ENCODE assay signal across 20 cellular contexts in the genomic region with DNA sequence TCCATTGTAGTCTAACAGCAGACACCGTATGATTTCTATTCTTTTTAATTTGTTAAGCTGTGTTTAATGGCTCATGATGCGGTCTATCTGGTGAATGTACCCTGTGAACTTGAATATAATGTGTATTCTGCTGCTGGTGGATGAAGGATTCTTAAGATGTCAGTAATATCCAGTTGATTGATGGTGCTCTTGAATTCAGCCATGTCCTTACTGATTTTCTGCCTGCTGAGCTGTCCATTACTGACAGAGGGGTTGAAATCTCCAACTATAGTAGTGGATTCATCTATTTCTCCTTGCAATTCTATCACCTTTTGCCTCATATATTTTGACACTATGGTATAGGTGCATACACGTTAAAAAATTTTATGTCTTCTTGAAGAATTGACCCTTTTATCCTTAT.
"Had no signal": no experiment of that assay in that cellular context is flagged by ENCODE, and none has a peak within 500 bp of the region (broad histone marks: within the 10 kb centered on the region; RNA-seq: fewer than 3 reads in every experiment).

No MANE protein-coding gene starts in this region.

- H3K36me3 Mint-ChIP-seq: IgD-negative memory B cell had no signal

- H3K27ac Mint-ChIP-seq: IgD-negative memory B cell had no signal

- H3K27ac ChIP-seq: HL-60, KMS-11, SJSA1 had no signal

- H3K4me3 Mint-ChIP-seq: IgD-negative memory B cell had no signal

- DNase-seq: Kasumi-1, MM.1S, NCI-H1092 treated with DMSO at 0.1 percent for 48 hours, NCI-H146, NCI-H1694 treated with DMSO at 0.1 percent for 48 hours, NCI-H2029 treated with DMSO at 0.1 percent for 48 hours, NCI-H2171, NCI-H524, NCI-H526 treated with DMSO at 0.1 percent for 48 hours, Right ventricle myocardium superior, RPMI8226, SIG-M5, SK-N-SH, T-helper 1 cell, T-helper 2 cell had no signal

- ATAC-seq: K562 had no signal

- H3K4me1 Mint-ChIP-seq: IgD-negative memory B cell had no signal

- H3K9me3 ChIP-seq: SJSA1, SK-N-SH had no signal

- H3K4me3 ChIP-seq: K562, SJSA1 had no signal

- H3K9me2 ChIP-seq: SK-N-SH had no signal

- H3K9ac ChIP-seq: KMS-11, SK-N-SH had no signal

- H3K4me2 ChIP-seq: KMS-11, SK-N-SH had no signal

- H3K27me3 Mint-ChIP-seq: IgD-negative memory B cell had no signal

- H3K36me3 ChIP-seq: SJSA1 had no signal

- H3K27me3 ChIP-seq: SJSA1 had no signal
